In the genomic region with DNA sequence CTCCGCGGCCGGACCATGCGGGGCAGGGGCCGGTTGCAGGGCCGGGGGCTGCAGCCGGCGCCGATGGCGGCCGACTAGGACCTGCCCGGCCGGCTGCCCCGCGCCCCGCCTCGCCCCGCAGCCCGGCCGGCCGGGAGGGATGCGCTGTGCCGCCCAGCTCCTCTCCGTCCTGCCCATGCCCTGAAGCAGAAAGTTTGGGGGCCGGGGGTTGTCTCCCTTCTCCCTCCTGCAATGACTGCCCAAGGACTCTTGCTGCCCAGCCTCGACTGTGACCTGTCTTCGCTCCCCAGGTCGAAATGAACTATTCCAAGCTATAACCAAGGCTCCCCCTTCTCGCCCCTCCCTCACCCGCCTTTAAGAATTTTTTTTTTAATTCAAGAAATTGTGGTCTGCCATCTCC, we compare ENCODE assay signal across 8 cellular contexts. TPM values are rescaled to one million over a fixed set of nuclear protein-coding genes. Genes with fewer than 3 reads are reported as not detected.
DNase-seq lines count a peak whose midpoint lies in the region; ATAC-seq and TF ChIP-seq lines count a peak whose summit lies in the region.

No MANE protein-coding gene starts in this region.

- peak overlapping the region; percentile 86 to 97 (median 95) for H3K4me3 Mint-ChIP-seq in CD8-positive, alpha-beta memory T cell

- no peak overlapping the region for H3K27ac ChIP-seq in CD8-positive, alpha-beta memory T cell (ENCODE audit: low read depth, low read length)
- H3K27ac ChIP-seq in ascending aorta (no peak overlapping the region), right lobe of liver (no peak overlapping the region), transverse colon (peak overlapping the region in 2 of 4 donors; percentile 26 to 62)

- no peak for TF ChIP-seq EP300 in transverse colon (IDR thresholded peaks at IDR 0.05; ENCODE audit: low read depth)

- H3K4me3 ChIP-seq in CD8-positive, alpha-beta memory T cell (ENCODE audit: low read length), result peak overlapping the region; percentile 48
- H3K4me3 ChIP-seq in ascending aorta, result peak overlapping the region; percentile 40 to 86
- peak overlapping the region; percentile 16 to 51 (median 38) for H3K4me3 ChIP-seq in right lobe of liver
- H3K4me3 ChIP-seq in transverse colon, result peak overlapping the region; percentile 19 to 64 (median 41)

- DNase-seq in CD8-positive, alpha-beta memory T cell, result no peak
- DNase-seq in ascending aorta (ENCODE audit: low spot score in 2 of 2) (peak in 1 of 2 donors; percentile 62), right lobe of liver (no peak), transverse colon (no peak), NCI-H187 (lab: John Stamatoyannopoulos, UW) (no peak), RKO (ENCODE audit: low spot score) (no peak), posterior vena cava (ENCODE audit: low spot score) (no peak)

- CTCF ChIA-PET in CD8-positive, alpha-beta memory T cell (lab: Charles Lee), result interaction anchor here (1.2 to 4.6 kb wide), 8 partner anchors 10 to 105 kb away, joined by 3 to 69 read pairs (median 7); a partner anchor contains a TSS

- no peaks in the 10 kb centered on the region for H3K9me3 Mint-ChIP-seq in CD8-positive, alpha-beta memory T cell

- intact Hi-C loops in ascending aorta (cut with DNase I), result no loop called here
- intact Hi-C loops in right lobe of liver (cut with DNase I), result no loop called here
- intact Hi-C loops in transverse colon (cut with DNase I; ENCODE audit: low total_unique reads), result no loop called here
- intact Hi-C loops in posterior vena cava (cut with DNase I), result no loop called here

- H3K27me3 ChIP-seq in CD8-positive, alpha-beta memory T cell (ENCODE audit: insufficient read depth, low read length, poor library complexity, severe bottlenecking), result no peaks in the 10 kb centered on the region
- H3K27me3 ChIP-seq in ascending aorta (no peaks in the 10 kb centered on the region), right lobe of liver (no peaks in the 10 kb centered on the region), transverse colon (peaks cover 31% of the 10 kb centered on the region)

- POLR2A ChIA-PET in CD8-positive, alpha-beta memory T cell (lab: Charles Lee), result interaction anchor here (0.5 to 3.1 kb wide), 5 partner anchors 17 to 1384 kb away, joined by 3 to 24 read pairs (median 3); a partner anchor contains a TSS

- H3K9me3 ChIP-seq in CD8-positive, alpha-beta memory T cell (ENCODE audit: low read length), result no peaks in the 10 kb centered on the region
- no peaks in the 10 kb centered on the region for H3K9me3 ChIP-seq in ascending aorta
- no peaks in the 10 kb centered on the region for H3K9me3 ChIP-seq in right lobe of liver
- H3K9me3 ChIP-seq in transverse colon, result no peaks in the 10 kb centered on the region

- no peak for TF ChIP-seq CTCF in ascending aorta (IDR thresholded peaks at IDR 0.05)
- TF ChIP-seq CTCF in right lobe of liver (IDR thresholded peaks at IDR 0.05), result no peak
- TF ChIP-seq CTCF in transverse colon (IDR thresholded peaks at IDR 0.05), result no peak

- WGBS in right lobe of liver (ENCODE audit: insufficient coverage, low coverage, low lambda C conversion rate, missing lambda C conversion rate), result 0% methylated on average over 3 of the region's 30 CpGs
- WGBS in transverse colon (ENCODE audit: low coverage in 1 of 2), 2 donors, result 0 to 1% methylated on average over 2 to 7 of the region's 30 CpGs

- no peaks in the 10 kb centered on the region for H3K36me3 ChIP-seq in CD8-positive, alpha-beta memory T cell (ENCODE audit: insufficient read depth, low read length)
- H3K36me3 ChIP-seq in ascending aorta, result no peaks in the 10 kb centered on the region
- no peaks in the 10 kb centered on the region for H3K36me3 ChIP-seq in right lobe of liver
- H3K36me3 ChIP-seq in transverse colon, result no peaks in the 10 kb centered on the region

- ATAC-seq in HG02852 (IDR thresholded peaks at IDR 0.05; ENCODE audit: unreplicated experiment) (peak; percentile 19), right lobe of liver (no peak)

- peaks cover 9% of the 10 kb centered on the region in 2 donors for H3K27me3 Mint-ChIP-seq in CD8-positive, alpha-beta memory T cell

- in situ Hi-C loops in transverse colon (cut with MboI; ENCODE audit: low pct_ligation_motif_present in 1 of 4, low pct_unique_long_range_greater_than_20kb in 1 of 4, low sequenced_read_pairs in 3 of 4), result no loop called here

- H3K36me3 Mint-ChIP-seq in CD8-positive, alpha-beta memory T cell, result peaks cover 0 to 6% (median 0%) of the 10 kb centered on the region in 3 donors

- peaks cover 17% of the 10 kb centered on the region for H3K4me1 ChIP-seq in CD8-positive, alpha-beta memory T cell (ENCODE audit: insufficient read depth, low read length)
- peaks cover 0 to 20% of the 10 kb centered on the region in 2 donors for H3K4me1 ChIP-seq in ascending aorta
- H3K4me1 ChIP-seq in right lobe of liver, result peaks cover 0 to 9% (median 0%) of the 10 kb centered on the region in 4 donors
- H3K4me1 ChIP-seq in transverse colon, result peaks cover 10 to 32% (median 24%) of the 10 kb centered on the region in 4 donors

- H3K4me1 Mint-ChIP-seq in CD8-positive, alpha-beta memory T cell, result peaks cover 21 to 29% (median 27%) of the 10 kb centered on the region in 3 donors

- TF ChIP-seq POLR2A in right lobe of liver (IDR thresholded peaks at IDR 0.05) (no peak), transverse colon (IDR thresholded peaks at IDR 0.05) (no peak)

- peak overlapping the region in 6 of 8 donors; percentile 53 to 90 (median 82) for H3K27ac Mint-ChIP-seq in CD8-positive, alpha-beta memory T cell

RNA-seq across cellular contexts. Expression of a gene that starts 0.3 kb away (rescaled TPM):
- total RNA-seq in CD8-positive, alpha-beta memory T cell, result 1 to 10 TPM; 7.1 to 8.4 TPM
- polyA plus RNA-seq in CD8-positive, alpha-beta memory T cell, result 1.4 TPM
- total RNA-seq in ascending aorta (5.2 TPM), right lobe of liver (1 to 10 TPM in 1 of 6 experiments, under 1 TPM in 5; 0.14 to 5.9 (median 0.30) TPM), transverse colon (1 to 10 TPM in 2 of 4 donors, under 1 TPM in 1, not detected in 1; 0.80 to 1.2 (median 1.1) TPM), posterior vena cava (1 to 10 TPM; 4.1 to 4.6 TPM)

RNA-seq across cellular contexts. Expression of a gene that starts 16.6 kb away (rescaled TPM):
- total RNA-seq in CD8-positive, alpha-beta memory T cell, result 10 to 100 TPM; 12.9 to 13.4 TPM
- 8.6 TPM for polyA plus RNA-seq in CD8-positive, alpha-beta memory T cell
- total RNA-seq in ascending aorta (8.1 TPM), right lobe of liver (1 to 10 TPM; 2.5 to 2.9 (median 2.6) TPM), transverse colon (1 to 10 TPM; 2.2 to 9.8 (median 6.5) TPM), posterior vena cava (10 to 100 TPM; 10.9 to 11.9 TPM)
